ENCODE assay signal across 10 cellular contexts in the genomic region with DNA sequence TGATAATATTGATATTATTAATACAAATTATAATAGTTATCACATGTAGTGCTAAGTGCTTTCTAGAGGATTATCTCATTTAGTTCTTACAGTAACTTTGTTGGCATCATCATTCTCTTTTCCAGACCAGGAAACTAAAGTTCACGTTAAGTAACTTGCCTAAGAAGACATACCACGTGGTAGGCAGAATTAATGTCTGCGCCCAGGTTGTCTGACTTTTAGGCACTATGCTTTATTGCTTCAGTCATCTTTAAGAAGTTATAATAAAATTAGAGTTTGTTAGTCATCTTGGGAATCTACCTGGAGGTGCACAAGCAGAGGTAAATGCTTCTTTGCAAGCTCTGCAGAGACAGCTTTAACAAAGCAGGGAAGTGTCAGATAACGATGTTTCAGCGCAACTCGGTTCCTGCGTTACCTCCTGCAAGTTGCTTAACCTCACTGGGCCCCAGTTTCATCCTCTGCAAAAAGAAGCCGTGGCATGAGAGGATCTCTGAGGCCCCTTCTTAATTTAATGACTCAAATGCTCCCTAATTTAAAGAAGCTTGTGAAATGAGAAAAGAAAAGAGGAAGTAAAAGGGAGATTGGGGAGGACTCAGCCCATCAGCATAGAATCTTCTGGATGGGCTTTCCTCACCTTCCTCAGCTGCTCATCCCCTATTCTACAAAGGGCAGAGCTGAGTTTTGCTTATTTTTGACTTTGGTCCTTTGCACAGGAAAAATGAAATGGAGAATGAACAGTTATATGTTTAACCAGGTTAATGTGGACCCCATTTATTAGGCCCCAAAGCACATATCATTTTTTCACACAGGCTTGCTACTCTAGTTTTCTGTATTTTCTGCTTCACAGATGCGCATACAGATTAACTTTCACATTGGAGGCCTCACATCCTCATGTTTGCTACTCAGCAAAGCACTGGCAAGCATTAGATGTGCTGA. TPM values are rescaled to one million over a fixed set of nuclear protein-coding genes. Genes with fewer than 3 reads are reported as not detected.
A peak's percentile ranks its signal among the peaks of the same experiment; 100 is the strongest.
DNase-seq lines count a peak whose midpoint lies in the region; ATAC-seq and TF ChIP-seq lines count a peak whose summit lies in the region.
"Had no signal": no experiment of that assay in that cellular context is flagged by ENCODE, and none has a peak within 500 bp of the region (broad histone marks: within the 10 kb centered on the region; RNA-seq: fewer than 3 reads in every experiment).

No MANE protein-coding gene starts in this region.

- peaks cover 66% of the 10 kb centered on the region for H3K4me1 Mint-ChIP-seq in activated CD4-positive, alpha-beta memory T cell treated with anti-CD3 and anti-CD28 coated beads, Interleukin-2, amount 10 ng/mL, durations not matched to agents 7 days and 5 days

- no peak for DNase-seq in right atrium auricular region (ENCODE audit: low spot score)
- DNase-seq in left ventricle myocardium superior = no peak
- DNase-seq in activated CD4-positive, alpha-beta memory T cell treated with anti-CD3 and anti-CD28 coated beads, Interleukin-2, amount 10 ng/mL, durations not matched to agents 7 days and 5 days = peak; percentile 39
- DNase-seq in stimulated activated CD4-positive, alpha-beta T cell treated with anti-CD3 and anti-CD28 coated beads, Interleukin-4, amount 100 ng/mL, for 1 hour = peak; percentile 44
- no peak for DNase-seq in DMS79 treated with DMSO at 0.1 percent for 48 hours (lab: John Stamatoyannopoulos, UW)
- DNase-seq in prostate gland (ENCODE audit: low spot score) = no peak
- no peak for DNase-seq in central memory CD4-positive, alpha-beta T cell

- H3K9me3 Mint-ChIP-seq in activated CD4-positive, alpha-beta memory T cell treated with anti-CD3 and anti-CD28 coated beads, Interleukin-2, amount 10 ng/mL, durations not matched to agents 7 days and 5 days = no peaks in the 10 kb centered on the region

- peak overlapping the region; percentile 96 for H3K27ac Mint-ChIP-seq in activated CD4-positive, alpha-beta memory T cell treated with anti-CD3 and anti-CD28 coated beads, Interleukin-2, amount 10 ng/mL, durations not matched to agents 7 days and 5 days

- peak overlapping the region; percentile 72 to 83 for H3K27ac ChIP-seq in right atrium auricular region
- no peak overlapping the region for H3K27ac ChIP-seq in prostate gland

- H3K4me3 ChIP-seq in right atrium auricular region (no peak overlapping the region), prostate gland (no peak overlapping the region)

- H3K9me3 ChIP-seq in right atrium auricular region = no peaks in the 10 kb centered on the region
- no peaks in the 10 kb centered on the region for H3K9me3 ChIP-seq in prostate gland

- TF ChIP-seq POLR2A in prostate gland (IDR thresholded peaks at IDR 0.05) = no peak

- H3K27me3 Mint-ChIP-seq in activated CD4-positive, alpha-beta memory T cell treated with anti-CD3 and anti-CD28 coated beads, Interleukin-2, amount 10 ng/mL, durations not matched to agents 7 days and 5 days = no peaks in the 10 kb centered on the region

- CTCF ChIA-PET in activated CD4-positive, alpha-beta memory T cell treated with anti-CD3 and anti-CD28 coated beads, Interleukin-2, amount 10 ng/mL, durations not matched to agents 7 days and 5 days (lab: Charles Lee) = no interaction called here

- intact Hi-C loops in left ventricle myocardium superior (cut with micrococcal nuclease) (no loop called here), prostate gland (cut with DNase I) (no loop called here)

- H3K4me1 ChIP-seq in right atrium auricular region (peaks cover 0 to 71% of the 10 kb centered on the region in 2 donors), prostate gland (replicated peaks) (peaks cover 2% of the 10 kb centered on the region)

- POLR2A ChIA-PET in activated CD4-positive, alpha-beta memory T cell treated with anti-CD3 and anti-CD28 coated beads, Interleukin-2, amount 10 ng/mL, durations not matched to agents 7 days and 5 days (lab: Charles Lee) = interaction anchor here (1.0 to 8.8 kb wide), 6 partner anchors 9 to 184 kb away, joined by 3 to 110 read pairs (median 3); a partner anchor contains a TSS

- TF ChIP-seq CTCF in right atrium auricular region (IDR thresholded peaks at IDR 0.05) = no peak
- TF ChIP-seq CTCF in prostate gland (IDR thresholded peaks at IDR 0.05) = no peak

- no peak for ATAC-seq in left ventricle myocardium superior
- ATAC-seq in HG03196 (IDR thresholded peaks at IDR 0.05; ENCODE audit: unreplicated experiment) = peak; percentile 30

- WGBS in prostate gland = 75% methylated on average over 9 of the region's 9 CpGs

- H3K27me3 ChIP-seq in right atrium auricular region (no peaks in the 10 kb centered on the region), prostate gland (replicated peaks; ENCODE audit: insufficient read depth) (no peaks in the 10 kb centered on the region)

- peaks cover 91% of the 10 kb centered on the region for H3K36me3 Mint-ChIP-seq in activated CD4-positive, alpha-beta memory T cell treated with anti-CD3 and anti-CD28 coated beads, Interleukin-2, amount 10 ng/mL, durations not matched to agents 7 days and 5 days (ENCODE audit: low read depth)

- no peaks in the 10 kb centered on the region for H3K36me3 ChIP-seq in right atrium auricular region
- no peaks in the 10 kb centered on the region for H3K36me3 ChIP-seq in prostate gland

- peak overlapping the region; percentile 96 for H3K4me3 Mint-ChIP-seq in activated CD4-positive, alpha-beta memory T cell treated with anti-CD3 and anti-CD28 coated beads, Interleukin-2, amount 10 ng/mL, durations not matched to agents 7 days and 5 days

RNA-seq across cellular contexts. Expression of a gene that starts 5.3 kb away (rescaled TPM):
- total RNA-seq in right atrium auricular region (100 to 1,000 TPM in 1 of 2 donors, 10 to 100 TPM in 1; 69.5 to 124 TPM), left ventricle myocardium superior (56.0 TPM), prostate gland (10 to 100 TPM; 40.2 to 65.9 TPM)
- total RNA-seq in activated CD4-positive, alpha-beta memory T cell treated with anti-CD3 and anti-CD28 coated beads, Interleukin-2, amount 10 ng/mL, durations not matched to agents 7 days and 5 days = 1,000 to 10,000 TPM; 1,463 to 1,491 TPM

RNA-seq across cellular contexts. Expression of a gene that starts 16.7 kb away (rescaled TPM):
- not detected for total RNA-seq in right atrium auricular region
- not detected for total RNA-seq in left ventricle myocardium superior
- total RNA-seq in activated CD4-positive, alpha-beta memory T cell treated with anti-CD3 and anti-CD28 coated beads, Interleukin-2, amount 10 ng/mL, durations not matched to agents 7 days and 5 days = not detected
- not detected for total RNA-seq in prostate gland
- total RNA-seq: Daoy had no signal

RNA-seq across cellular contexts. Expression of a gene that starts 17.8 kb away (rescaled TPM):
- under 1 TPM; 0.31 to 0.70 TPM for total RNA-seq in right atrium auricular region
- total RNA-seq in left ventricle myocardium superior = 0.25 TPM
- total RNA-seq in activated CD4-positive, alpha-beta memory T cell treated with anti-CD3 and anti-CD28 coated beads, Interleukin-2, amount 10 ng/mL, durations not matched to agents 7 days and 5 days = 1 to 10 TPM; 7.2 to 8.5 TPM
- 1 to 10 TPM in 1 of 2 donors, under 1 TPM in 1; 0.57 to 2.3 TPM for total RNA-seq in prostate gland
- total RNA-seq: Daoy, temporal lobe had no signal

Comparison
In these comparisons a context has a peak if more than half of its experiments do, and no peak if none do; other contexts are left out.
1. DNase-seq: peak in activated CD4-positive, alpha-beta memory T cell treated with anti-CD3 and anti-CD28 coated beads, Interleukin-2, amount 10 ng/mL, durations not matched to agents 7 days and 5 days (single experiment) and stimulated activated CD4-positive, alpha-beta T cell treated with anti-CD3 and anti-CD28 coated beads, Interleukin-4, amount 100 ng/mL, for 1 hour (single experiment); none in right atrium auricular region (single experiment), left ventricle myocardium superior (single experiment), DMS79 treated with DMSO at 0.1 percent for 48 hours (single experiment), prostate gland (single experiment) and central memory CD4-positive, alpha-beta T cell (single experiment).
2. H3K27ac ChIP-seq: peak in right atrium auricular region (2 of 2); none in prostate gland (0 of 2).
3. RNA of a gene that starts 5.3 kb away (total RNA-seq): 1,463 to 1,491 TPM in activated CD4-positive, alpha-beta memory T cell treated with anti-CD3 and anti-CD28 coated beads, Interleukin-2, amount 10 ng/mL, durations not matched to agents 7 days and 5 days; 69.5 to 124 TPM in right atrium auricular region, 40.2 to 65.9 TPM in prostate gland and 56.0 TPM in left ventricle myocardium superior (single experiment); every median in the first group is over 10 times any median in the second.